In genomic region chr1:53517821-53518352, GRCh38 we compare ENCODE assay signal across 18 cellular contexts. TPM values are rescaled to one million over a fixed set of nuclear protein-coding genes. Genes with fewer than 3 reads are reported as not detected.
A peak's percentile ranks its signal among the peaks of the same experiment; 100 is the strongest.
DNase-seq lines count a peak whose midpoint lies in the region; ATAC-seq and TF ChIP-seq lines count a peak whose summit lies in the region.
"Had no signal": no experiment of that assay in that cellular context is flagged by ENCODE, and none has a peak within 500 bp of the region (broad histone marks: within the 10 kb centered on the region; RNA-seq: fewer than 3 reads in every experiment).

No MANE protein-coding gene starts in this region.

- H3K27me3 Mint-ChIP-seq in glutamatergic neuron (ENCODE audit: unreplicated experiment) = peaks cover 3% of the 10 kb centered on the region
- H3K27me3 Mint-ChIP-seq: CD4-positive, CD25-positive, alpha-beta regulatory T cell; IgD-negative memory B cell had no signal

- H3K4me3 Mint-ChIP-seq in glutamatergic neuron (ENCODE audit: unreplicated experiment) = peak overlapping the region; percentile 36
- H3K4me3 Mint-ChIP-seq: CD4-positive, CD25-positive, alpha-beta regulatory T cell; IgD-negative memory B cell had no signal

- H3K4me1 Mint-ChIP-seq in glutamatergic neuron (ENCODE audit: low read depth, unreplicated experiment) = peaks cover 40% of the 10 kb centered on the region
- H3K4me1 Mint-ChIP-seq: CD4-positive, CD25-positive, alpha-beta regulatory T cell; IgD-negative memory B cell had no signal

- ATAC-seq in GM21423 (IDR thresholded peaks at IDR 0.05; ENCODE audit: unreplicated experiment) = no peak

- H3K36me3 Mint-ChIP-seq in glutamatergic neuron (ENCODE audit: unreplicated experiment) = no peaks in the 10 kb centered on the region
- H3K36me3 Mint-ChIP-seq: CD4-positive, CD25-positive, alpha-beta regulatory T cell; IgD-negative memory B cell had no signal

- in situ Hi-C loops in GM13976 (cut with MboI; ENCODE audit: low sequenced_read_pairs, unreplicated experiment) = no loop called here

- no peak for TF ChIP-seq CTCF in glutamatergic neuron (IDR thresholded peaks at IDR 0.05; ENCODE audit: partially characterized antibody, unreplicated experiment)
- no peak for TF ChIP-seq CTCF in GM13976 (IDR thresholded peaks at IDR 0.05; ENCODE audit: borderline replicate concordance, control extremely low read depth, extremely low read depth, insufficient read depth, missing control alignments)

- H3K27ac Mint-ChIP-seq in glutamatergic neuron (ENCODE audit: unreplicated experiment) = peak overlapping the region; percentile 89
- H3K27ac Mint-ChIP-seq: CD4-positive, CD25-positive, alpha-beta regulatory T cell; IgD-negative memory B cell had no signal

- DNase-seq in NCI-H2227 (lab: John Stamatoyannopoulos, UW; ENCODE audit: unreplicated experiment) (peak; percentile 28), NCI-H2227 treated with DMSO at 0.1 percent for 48 hours (lab: John Stamatoyannopoulos, UW) (no peak), NCI-H82 treated with DMSO at 0.1 percent for 48 hours (lab: John Stamatoyannopoulos, UW; ENCODE audit: unreplicated experiment) (peak; percentile 77), glutamatergic neuron (peak; percentile 62), NCI-H774 (lab: John Stamatoyannopoulos, UW) (no peak), GM13976 (ENCODE audit: low spot score) (no peak)
- DNase-seq: CD4-positive, CD25-positive, alpha-beta regulatory T cell; NCI-H1048; NCI-H1417; NCI-H187 treated with DMSO at 0.1 percent for 48 hours; NCI-H2107; NCI-H226; NCI-H510A; SHP77 treated with DMSO at 0.1 percent for 48 hours; T-helper 1 cell had no signal

- peaks cover 4% of the 10 kb centered on the region for H3K9me3 Mint-ChIP-seq in glutamatergic neuron (ENCODE audit: unreplicated experiment)
- H3K9me3 Mint-ChIP-seq: CD4-positive, CD25-positive, alpha-beta regulatory T cell had no signal

RNA-seq across cellular contexts. Expression of gene DMRTB1, which starts 58.7 kb away (rescaled TPM):
- not detected for total RNA-seq in glutamatergic neuron (ENCODE audit: unreplicated experiment)
- total RNA-seq: CD4-positive, CD25-positive, alpha-beta regulatory T cell; H4 had no signal

Comparison
In these comparisons a context has a peak if more than half of its experiments do, and no peak if none do; other contexts are left out.
1. DNase-seq: peak in NCI-H2227 (single experiment), NCI-H82 treated with DMSO at 0.1 percent for 48 hours (single experiment) and glutamatergic neuron (single experiment); none in NCI-H2227 treated with DMSO at 0.1 percent for 48 hours (single experiment), NCI-H774 (single experiment) and GM13976 (single experiment).